ENCODE assay signal across 8 cellular contexts in the genomic region with DNA sequence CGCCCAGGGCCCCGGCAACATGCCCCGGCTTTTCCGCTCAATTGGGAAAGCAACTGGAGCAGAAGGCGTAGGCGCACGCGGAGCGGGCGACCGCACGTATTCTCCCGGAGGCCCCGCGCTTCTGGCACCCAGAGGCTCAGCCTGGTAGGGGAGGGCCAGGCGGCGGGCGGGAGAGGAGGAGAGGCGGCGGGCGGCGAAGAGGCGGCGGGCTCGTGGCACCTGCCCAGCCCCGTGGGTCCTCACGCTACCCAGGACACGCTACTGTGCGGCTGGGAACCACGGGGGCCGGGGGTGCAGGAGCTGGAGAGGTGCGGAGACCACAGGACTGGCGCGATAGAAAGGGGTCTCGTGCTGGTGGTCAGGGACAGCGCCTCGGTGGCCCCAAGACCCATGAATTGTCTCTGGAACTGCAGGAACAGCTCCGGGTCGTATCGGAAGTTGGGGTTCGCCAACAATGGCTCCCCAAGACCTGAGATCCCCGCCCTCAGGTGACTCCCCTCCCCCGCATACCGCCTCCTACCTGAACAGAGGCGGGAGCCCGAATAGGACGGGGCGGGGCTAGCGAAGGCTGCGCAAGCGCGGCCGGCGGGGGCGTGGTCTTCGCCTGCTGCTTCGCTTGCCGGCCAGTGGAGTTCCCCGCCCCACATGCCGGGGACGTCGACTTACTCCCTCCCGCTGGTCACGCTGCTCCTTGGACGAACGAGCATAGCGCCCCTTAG. TPM values are rescaled to one million over a fixed set of nuclear protein-coding genes. Genes with fewer than 3 reads are reported as not detected.
A peak's percentile ranks its signal among the peaks of the same experiment; 100 is the strongest.
DNase-seq lines count a peak whose midpoint lies in the region; ATAC-seq, FAIRE-seq and TF ChIP-seq lines count a peak whose summit lies in the region.

A gene (minus strand): TSS at position 549 of the 719 bp plus-strand sequence.

- peak within 1 kb of the TSS; percentile 90 for H3K27ac Mint-ChIP-seq in type B pancreatic cell

- H3K9me3 ChIP-seq in adrenal gland (replicated peaks in 1 of 3) (no peaks in the 10 kb centered on the region), heart left ventricle (no peaks in the 10 kb centered on the region)

- intact Hi-C loops in adrenal gland (cut with DNase I): no loop called here
- intact Hi-C loops in heart left ventricle (cut with DNase I): loop anchor here in 3 of 10 donors (2.0 to 5.0 kb wide), 3 partner anchors 26 to 123 kb away; a partner anchor contains a TSS

- H3K4me3 Mint-ChIP-seq in type B pancreatic cell: peak within 1 kb of the TSS; percentile 93

- H3K36me3 ChIP-seq in adrenal gland (replicated peaks in 1 of 2) (peaks cover 0 to 6% of the 10 kb centered on the region in 2 donors), heart left ventricle (peaks cover 0 to 11% (median 9%) of the 10 kb centered on the region in 9 donors)

- ATAC-seq in HG02852 (IDR thresholded peaks at IDR 0.05; ENCODE audit: unreplicated experiment): peak; percentile 86
- ATAC-seq in heart left ventricle: peak; percentile 96 to 99 (median 97)

- FAIRE-seq in GM12891 (lab: Jason Lieb, UNC): peak; percentile 99

- 0 out of 2 replicates have a peak, but pooled peaks have one; percentile 20 for TF ChIP-seq POLR2A in GM12891 (IDR thresholded peaks at IDR 0.05; ENCODE audit: low read depth, low read length)
- TF ChIP-seq POLR2A in adrenal gland (IDR thresholded peaks at IDR 0.05): peak; percentile 19 to 55
- peak in 1 of 2 donors; percentile 53 for TF ChIP-seq POLR2A in heart left ventricle (IDR thresholded peaks at IDR 0.05)

- H3K9me3 Mint-ChIP-seq in type B pancreatic cell: no peaks in the 10 kb centered on the region

- H3K4me3 ChIP-seq in adrenal gland (peak within 1 kb of the TSS; percentile 56 to 72 (median 64)), heart left ventricle (peak within 1 kb of the TSS; percentile 64 to 95 (median 82))

- H3K4me1 Mint-ChIP-seq in type B pancreatic cell (ENCODE audit: unreplicated experiment): peaks cover 15% of the 10 kb centered on the region

- no peaks in the 10 kb centered on the region for H3K27me3 ChIP-seq in adrenal gland
- H3K27me3 ChIP-seq in heart left ventricle: no peaks in the 10 kb centered on the region

- peaks cover 8% of the 10 kb centered on the region for H3K36me3 Mint-ChIP-seq in type B pancreatic cell

- peak within 1 kb of the TSS in 4 of 5 donors; percentile 29 to 79 (median 49) for H3K27ac ChIP-seq in adrenal gland
- peak within 1 kb of the TSS; percentile 6 to 85 (median 67) for H3K27ac ChIP-seq in heart left ventricle

- DNase-seq in GM12891 (ENCODE audit: insufficient read length, low spot score) (peak; percentile 98), NCI-H146 (lab: John Stamatoyannopoulos, UW) (peak; percentile 98), T-helper 1 cell (peak; percentile 98 to 99 (median 99)), adrenal gland (peak; percentile 98 to 99 (median 99)), heart left ventricle (peak; percentile 96 to 99 (median 98)), pons (ENCODE audit: low spot score) (peak; percentile 98), type B pancreatic cell (ENCODE audit: extremely low spot score, unreplicated experiment) (peak; percentile 99)

- 0 to 2% (median 1%) methylated on average over 30 to 67 of the region's 67 CpGs for WGBS in adrenal gland, 4 donors
- 0 to 1% (median 0%) methylated on average over 20 to 67 of the region's 67 CpGs for WGBS in heart left ventricle, 4 donors

- H3K27me3 Mint-ChIP-seq in type B pancreatic cell: no peaks in the 10 kb centered on the region

- TF ChIP-seq CTCF in adrenal gland (IDR thresholded peaks at IDR 0.05) (peak in 3 of 6 experiments; percentile 79 to 95 (median 92)), heart left ventricle (IDR thresholded peaks at IDR 0.05) (peak in 7 of 12 donors; percentile 72 to 97 (median 86)), type B pancreatic cell (conservative IDR thresholded peaks at IDR 0.05) (no peak)

- H3K4me1 ChIP-seq in adrenal gland (replicated peaks in 1 of 2) (peaks cover 5 to 20% of the 10 kb centered on the region in 2 donors), heart left ventricle (peaks cover 0 to 25% (median 12%) of the 10 kb centered on the region in 12 donors)

TF ChIP-seq in GM12891, 5 proteins besides CTCF, POLR2A, EP300 and RAD21:
- TF ChIP-seq SPI1 (IDR thresholded peaks at IDR 0.05; ENCODE audit: low read depth, low read length): no peak
- TF ChIP-seq POU2F2 (IDR thresholded peaks at IDR 0.05; ENCODE audit: low read depth, low read length): 0 out of 2 replicates have a peak, but pooled peaks have one; percentile 26
- peak; percentile 46 for TF ChIP-seq PAX5 (IDR thresholded peaks at IDR 0.05; ENCODE audit: insufficient read depth, low read length, severe bottlenecking)
- TF ChIP-seq POLR2AphosphoS5 (IDR thresholded peaks at IDR 0.05; ENCODE audit: low read depth, low read length): no peak

RNA-seq across cellular contexts. Expression of the gene that starts here (rescaled TPM):
- 14.7 TPM for polyA plus RNA-seq in GM12891 (2012; ENCODE audit: low read depth, missing spikeins)
- total RNA-seq in adrenal gland (10 to 100 TPM; 17.6 to 38.9 (median 22.7) TPM), heart left ventricle (10 to 100 TPM in 3 of 9 donors, 1 to 10 TPM in 6; 4.5 to 18.5 (median 7.7) TPM), type B pancreatic cell (ENCODE audit: low replicate concordance) (40.5 and 41.4 TPM in 2 replicates)
- polyA plus RNA-seq in adrenal gland (10 to 100 TPM in 2 of 3 donors, 1 to 10 TPM in 1; 9.2 to 29.3 (median 25.5) TPM), heart left ventricle (10 to 100 TPM in 1 of 2 donors, 1 to 10 TPM in 1; 7.4 to 10.1 TPM)

Comparison
In these comparisons a context has a peak if more than half of its experiments do, and no peak if none do; other contexts are left out.
1. Peak in every context shown above with its lines: DNase-seq, ATAC-seq, H3K4me3 ChIP-seq and H3K27ac ChIP-seq.